ENCODE assay signal across 19 cellular contexts in genomic region chr4:183936047-183936446, GRCh38. TPM values are rescaled to one million over a fixed set of nuclear protein-coding genes. Genes with fewer than 3 reads are reported as not detected.
"Had no signal": no experiment of that assay in that cellular context is flagged by ENCODE, and none has a peak within 500 bp of the region (broad histone marks: within the 10 kb centered on the region; RNA-seq: fewer than 3 reads in every experiment).

No MANE protein-coding gene starts in this region.

- H3K27me3 Mint-ChIP-seq: stimulated activated naive CD8-positive, alpha-beta T cell treated with anti-CD3 and anti-CD28 coated beads, Interleukin-15, amount 100 ng/mL, for 72 hours had no signal

- H3K36me3 Mint-ChIP-seq: activated CD4-positive, alpha-beta memory T cell treated with anti-CD3 and anti-CD28 coated beads for 36 hours; activated naive CD8-positive, alpha-beta T cell treated with anti-CD3 and anti-CD28 coated beads for 36 hours had no signal

- H3K27ac ChIP-seq: dorsolateral prefrontal cortex, suprapubic skin, transverse colon, uterus, VCaP had no signal

- H3K9me3 Mint-ChIP-seq: activated CD4-positive, alpha-beta memory T cell treated with anti-CD3 and anti-CD28 coated beads for 36 hours; activated naive CD8-positive, alpha-beta T cell treated with anti-CD3 and anti-CD28 coated beads for 36 hours; neural crest cell; stimulated activated naive CD8-positive, alpha-beta T cell treated with anti-CD3 and anti-CD28 coated beads, Interleukin-15, amount 100 ng/mL, for 72 hours had no signal

- H3K4me3 ChIP-seq: dorsolateral prefrontal cortex, smooth muscle cell, suprapubic skin, transverse colon, uterus had no signal

- H3K9me3 ChIP-seq: suprapubic skin, transverse colon, uterus had no signal

- H3K27me3 ChIP-seq: dorsolateral prefrontal cortex, suprapubic skin, transverse colon, uterus had no signal

- H3K4me1 ChIP-seq: suprapubic skin, transverse colon, uterus had no signal

- H3K4me1 Mint-ChIP-seq: activated naive CD8-positive, alpha-beta T cell treated with anti-CD3 and anti-CD28 coated beads for 36 hours; stimulated activated naive CD8-positive, alpha-beta T cell treated with anti-CD3 and anti-CD28 coated beads, Interleukin-15, amount 100 ng/mL, for 72 hours had no signal

- ATAC-seq: sciatic nerve; stimulated activated naive CD8-positive, alpha-beta T cell treated with anti-CD3 and anti-CD28 coated beads, Interleukin-15, amount 100 ng/mL, for 72 hours had no signal

- H3K27ac Mint-ChIP-seq: activated CD4-positive, alpha-beta memory T cell treated with anti-CD3 and anti-CD28 coated beads for 36 hours; activated naive CD8-positive, alpha-beta T cell treated with anti-CD3 and anti-CD28 coated beads for 36 hours had no signal

- H3K4me3 Mint-ChIP-seq: activated CD4-positive, alpha-beta memory T cell treated with anti-CD3 and anti-CD28 coated beads for 36 hours; activated naive CD8-positive, alpha-beta T cell treated with anti-CD3 and anti-CD28 coated beads for 36 hours; neural crest cell; stimulated activated naive CD8-positive, alpha-beta T cell treated with anti-CD3 and anti-CD28 coated beads, Interleukin-15, amount 100 ng/mL, for 72 hours had no signal

- H3K36me3 ChIP-seq: suprapubic skin, transverse colon, uterus had no signal

- DNase-seq: activated CD4-positive, alpha-beta memory T cell treated with anti-CD3 and anti-CD28 coated beads for 36 hours; activated naive CD4-positive, alpha-beta T cell; activated naive CD8-positive, alpha-beta T cell treated with anti-CD3 and anti-CD28 coated beads for 36 hours; activated T-cell treated with anti-CD3 and anti-CD28 coated beads for 4 hours; amygdala; caudate nucleus; dorsolateral prefrontal cortex; foreskin fibroblast; stimulated activated CD4-positive, alpha-beta T cell treated with anti-CD3 and anti-CD28 coated beads, Interleukin-4, amount 100 ng/mL, for 1 hour; stimulated activated naive CD8-positive, alpha-beta T cell treated with anti-CD3 and anti-CD28 coated beads, Interleukin-15, amount 100 ng/mL, for 72 hours; SW 1271; T-helper 2 cell; transverse colon; uterus had no signal

RNA-seq across cellular contexts. Expression of gene STOX2, which starts 30.9 kb away (rescaled TPM):
- total RNA-seq: activated CD4-positive, alpha-beta memory T cell treated with anti-CD3 and anti-CD28 coated beads for 36 hours; activated naive CD8-positive, alpha-beta T cell treated with anti-CD3 and anti-CD28 coated beads for 36 hours had no signal
